ENCODE assay signal across 8 cellular contexts in genomic region chr12:51531982-51532497, GRCh38. TPM values are rescaled to one million over a fixed set of nuclear protein-coding genes. Genes with fewer than 3 reads are reported as not detected.
A peak's percentile ranks its signal among the peaks of the same experiment; 100 is the strongest.
DNase-seq lines count a peak whose midpoint lies in the region; ATAC-seq and TF ChIP-seq lines count a peak whose summit lies in the region.

No MANE protein-coding gene starts in this region.

- no peak overlapping the region for H3K4me3 ChIP-seq in H7 (ENCODE audit: insufficient read depth, low read depth, low read length)
- H3K4me3 ChIP-seq in ascending aorta, result no peak overlapping the region
- no peak overlapping the region for H3K4me3 ChIP-seq in hepatocyte
- H3K4me3 ChIP-seq in gastrocnemius medialis, result no peak overlapping the region

- no peak overlapping the region for H2AFZ ChIP-seq in hepatocyte

- no peak overlapping the region for H3K4me2 ChIP-seq in hepatocyte

- H3K36me3 ChIP-seq in H7 (replicated peaks; ENCODE audit: control insufficient read depth, insufficient read depth, low read length) (no peaks in the 10 kb centered on the region), ascending aorta (no peaks in the 10 kb centered on the region), hepatocyte (replicated peaks; ENCODE audit: insufficient read depth, low read depth) (no peaks in the 10 kb centered on the region), gastrocnemius medialis (no peaks in the 10 kb centered on the region)

- no peaks in the 10 kb centered on the region for H4K20me1 ChIP-seq in hepatocyte (ENCODE audit: insufficient read depth, poor library complexity, severe bottlenecking)

- no peaks in the 10 kb centered on the region for H3K4me1 ChIP-seq in ascending aorta
- peaks cover 8% of the 10 kb centered on the region for H3K4me1 ChIP-seq in hepatocyte (ENCODE audit: insufficient read depth)
- no peaks in the 10 kb centered on the region for H3K4me1 ChIP-seq in gastrocnemius medialis

- DNase-seq in Caki2 (ENCODE audit: low read depth) (peak; percentile 77), H7 (peak; percentile 84), NCI-H187 treated with DMSO at 0.1 percent for 48 hours (lab: John Stamatoyannopoulos, UW) (peak; percentile 75), T-helper 2 cell (peak; percentile 11 to 71 (median 47)), ascending aorta (ENCODE audit: low spot score in 2 of 2) (peak; percentile 15 to 80), hepatocyte (ENCODE audit: low spot score) (peak; percentile 87), gastrocnemius medialis (peak; percentile 15 to 44)

- H3K9me3 ChIP-seq in ascending aorta, result no peaks in the 10 kb centered on the region
- H3K9me3 ChIP-seq in hepatocyte (ENCODE audit: low read depth), result no peaks in the 10 kb centered on the region
- no peaks in the 10 kb centered on the region for H3K9me3 ChIP-seq in gastrocnemius medialis

- H3K79me2 ChIP-seq in hepatocyte, result no peaks in the 10 kb centered on the region

- WGBS in hepatocyte (ENCODE audit: low lambda C conversion rate, missing lambda C conversion rate), result 9% methylated on average over 10 of the region's 10 CpGs

- H3K27me3 ChIP-seq in H7 (ENCODE audit: control insufficient read depth, insufficient read depth, low read length) (no peaks in the 10 kb centered on the region), ascending aorta (no peaks in the 10 kb centered on the region), hepatocyte (no peaks in the 10 kb centered on the region), gastrocnemius medialis (peaks cover 0 to 8% (median 3%) of the 10 kb centered on the region in 3 donors)

- H3K27ac ChIP-seq in ascending aorta (no peak overlapping the region), hepatocyte (no peak overlapping the region), gastrocnemius medialis (no peak overlapping the region)

- no peak for TF ChIP-seq POLR2A in gastrocnemius medialis (IDR thresholded peaks at IDR 0.05)

- in situ Hi-C loops in Caki2 (cut with HindIII; ENCODE audit: low pct_unique_long_range_greater_than_20kb, low sequenced_read_pairs), result no loop called here
- in situ Hi-C loops in gastrocnemius medialis (cut with MboI; ENCODE audit: low sequenced_read_pairs in 4 of 4), result loop anchor here in 2 of 4 donors (5.0 to 25.0 kb wide), 2 partner anchors 110 to 270 kb away; partner anchors contain the start of genes SLC4A8 (in 2 of the 2) and SMAGP (in 1 of the 2)

- H3K9me2 ChIP-seq in hepatocyte (replicated peaks; ENCODE audit: insufficient read depth), result no peaks in the 10 kb centered on the region

- peak; percentile 82 to 83 for ATAC-seq in gastrocnemius medialis
- ATAC-seq in GM19328 (IDR thresholded peaks at IDR 0.05; ENCODE audit: unreplicated experiment), result no peak

- intact Hi-C loops in ascending aorta (cut with DNase I) (no loop called here), gastrocnemius medialis (cut with DNase I; ENCODE audit: low total_unique reads) (loop anchor here (2.0 to 5.0 kb wide), 2 partner anchors 107 to 265 kb away; partner anchors contain the start of gene SLC4A8)

- TF ChIP-seq CTCF in ascending aorta (IDR thresholded peaks at IDR 0.05), result peak; percentile 63 to 83 (median 81)
- TF ChIP-seq CTCF in hepatocyte (IDR thresholded peaks at IDR 0.05; ENCODE audit: poor library complexity), result peak; percentile 82
- peak; percentile 48 to 85 (median 66) for TF ChIP-seq CTCF in gastrocnemius medialis (IDR thresholded peaks at IDR 0.05 in 4 of 5, conservative IDR thresholded peaks at IDR 0.05 in 1 of 5)

RNA-seq across cellular contexts. Expression of gene SCN8A, which starts 59.0 kb away (rescaled TPM):
- total RNA-seq in Caki2 (2014; rRNA removed; shearing (Covaris generic); ENCODE audit: low replicate concordance), result 0.30 TPM in 1 of 2 replicates, not detected in the other
- 3.9 and 4.8 TPM in 2 replicates for total RNA-seq in H7 (2014; rRNA removed; shearing (Covaris generic))
- total RNA-seq in ascending aorta (2.0 TPM), hepatocyte (0.92 and 2.6 TPM in 2 replicates), gastrocnemius medialis (under 1 TPM in 2 of 4 donors, not detected in 2; 0.05 to 0.29 TPM)
- polyA plus RNA-seq in hepatocyte, result 0.94 and 1.1 TPM in 2 replicates

Comparison
In these comparisons a context has a peak if more than half of its experiments do, and no peak if none do; other contexts are left out.
1. DNase-seq: peak in every context shown above with its lines; median percentile 87 in hepatocyte; 84 in H7; 77 in Caki2; 75 in NCI-H187 treated with DMSO at 0.1 percent for 48 hours; 48 in ascending aorta; 47 in T-helper 2 cell; 30 in gastrocnemius medialis.